8 cellular contexts compared by ENCODE assay signal in the genomic region with DNA sequence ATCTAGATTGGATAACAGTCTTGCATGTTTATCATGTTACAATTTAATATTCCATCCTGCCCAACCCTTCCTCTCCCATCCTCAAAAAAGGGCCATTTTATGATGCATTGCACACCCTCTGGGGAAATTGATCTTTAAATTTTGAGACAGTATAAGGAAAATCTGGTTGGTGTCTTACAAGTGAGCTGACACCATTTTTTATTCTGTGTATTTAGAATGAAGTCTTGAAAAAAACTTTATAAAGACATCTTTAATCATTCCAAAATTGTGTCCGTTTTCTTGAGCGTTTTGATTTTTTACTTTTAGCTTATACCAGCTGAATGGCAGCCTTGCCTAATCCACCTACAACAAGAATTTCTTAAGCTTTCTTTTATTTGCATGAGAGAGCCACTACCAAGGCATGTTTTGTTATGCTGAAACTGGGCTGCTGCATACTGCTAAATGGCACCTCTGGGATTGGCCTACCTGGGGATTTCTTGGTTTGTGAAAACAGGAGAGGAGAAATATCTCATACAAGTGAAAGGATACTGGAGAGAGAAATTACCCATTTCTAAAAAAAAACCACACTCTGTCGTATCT. TPM values are rescaled to one million over a fixed set of nuclear protein-coding genes. Genes with fewer than 3 reads are reported as not detected.
DNase-seq lines count a peak whose midpoint lies in the region; ATAC-seq and TF ChIP-seq lines count a peak whose summit lies in the region.

No MANE protein-coding gene starts in this region.

- no peaks in the 10 kb centered on the region for H3K9me2 ChIP-seq in hepatocyte (replicated peaks; ENCODE audit: insufficient read depth)

- no peaks in the 10 kb centered on the region for H3K9me3 ChIP-seq in hepatocyte (ENCODE audit: low read depth)
- no peaks in the 10 kb centered on the region for H3K9me3 ChIP-seq in stomach

- no peak for ATAC-seq in activated CD8-positive, alpha-beta T cell treated with anti-CD3 and anti-CD28 coated beads, Interleukin-2, amount 10 ng/mL, durations not matched to agents 7 days and 5 days
- ATAC-seq in HG03565 (IDR thresholded peaks at IDR 0.05; ENCODE audit: unreplicated experiment): no peak

- no peaks in the 10 kb centered on the region for H3K27me3 ChIP-seq in hepatocyte
- no peaks in the 10 kb centered on the region for H3K27me3 ChIP-seq in stomach

- CTCF ChIA-PET in activated CD8-positive, alpha-beta T cell treated with anti-CD3 and anti-CD28 coated beads, Interleukin-2, amount 10 ng/mL, durations not matched to agents 7 days and 5 days (lab: Charles Lee): interaction anchor here (0.8 to 8.2 kb wide), 6 partner anchors 8 to 86 kb away, joined by 3 to 82 read pairs (median 12); no protein-coding TSS in a partner anchor

- TF ChIP-seq CTCF in hepatocyte (IDR thresholded peaks at IDR 0.05; ENCODE audit: poor library complexity) (no peak), stomach (IDR thresholded peaks at IDR 0.05) (no peak)

- peaks cover 11% of the 10 kb centered on the region for H4K20me1 ChIP-seq in hepatocyte (ENCODE audit: insufficient read depth, poor library complexity, severe bottlenecking)

- POLR2A ChIA-PET in activated CD8-positive, alpha-beta T cell treated with anti-CD3 and anti-CD28 coated beads, Interleukin-2, amount 10 ng/mL, durations not matched to agents 7 days and 5 days (lab: Charles Lee): interaction anchor here (1.0 to 10.9 kb wide), 10 partner anchors 9 to 124 kb away, joined by 3 to 461 read pairs (median 46); a partner anchor contains a TSS

- DNase-seq in activated effector memory CD4-positive, alpha-beta T cell treated with anti-CD3 and anti-CD28 coated beads, Interleukin-2, amount 50 U/mL, for 16 hours: peak; percentile 72
- no peak for DNase-seq in activated effector memory CD4-positive, alpha-beta T cell treated with Interleukin-2 at 50 U/mL for 16 hours
- no peak for DNase-seq in activated CD8-positive, alpha-beta T cell treated with anti-CD3 and anti-CD28 coated beads, Interleukin-2, amount 10 ng/mL, durations not matched to agents 7 days and 5 days
- DNase-seq in hepatocyte (ENCODE audit: low spot score): no peak
- no peak for DNase-seq in stomach
- DNase-seq in kidney glomerular epithelial cell (lab: John Stamatoyannopoulos, UW): no peak
- no peak for DNase-seq in 8988T

- peak overlapping the region; percentile 93 for H3K4me3 Mint-ChIP-seq in activated CD8-positive, alpha-beta T cell treated with anti-CD3 and anti-CD28 coated beads, Interleukin-2, amount 10 ng/mL, durations not matched to agents 7 days and 5 days

- no peak for TF ChIP-seq POLR2A in stomach (IDR thresholded peaks at IDR 0.05)

- intact Hi-C loops in stomach (cut with DNase I; ENCODE audit: low total_unique reads): no loop called here

- peak overlapping the region; percentile 98 for H3K27ac Mint-ChIP-seq in activated CD8-positive, alpha-beta T cell treated with anti-CD3 and anti-CD28 coated beads, Interleukin-2, amount 10 ng/mL, durations not matched to agents 7 days and 5 days

- H3K27ac ChIP-seq in hepatocyte (peak overlapping the region; percentile 99), stomach (peak overlapping the region; percentile 92 to 100 (median 96))

- peak overlapping the region; percentile 74 for H3K4me2 ChIP-seq in hepatocyte

- no peaks in the 10 kb centered on the region for H3K9me3 Mint-ChIP-seq in activated CD8-positive, alpha-beta T cell treated with anti-CD3 and anti-CD28 coated beads, Interleukin-2, amount 10 ng/mL, durations not matched to agents 7 days and 5 days (ENCODE audit: insufficient read depth)

- H3K4me1 ChIP-seq in hepatocyte (ENCODE audit: insufficient read depth): peaks cover 26% of the 10 kb centered on the region
- H3K4me1 ChIP-seq in stomach: peaks cover 22 to 66% (median 40%) of the 10 kb centered on the region in 4 donors

- H3K36me3 ChIP-seq in hepatocyte (replicated peaks; ENCODE audit: insufficient read depth, low read depth) (peaks cover 5% of the 10 kb centered on the region), stomach (peaks cover 5 to 29% (median 17%) of the 10 kb centered on the region in 4 donors)

- peaks cover 57% of the 10 kb centered on the region for H3K36me3 Mint-ChIP-seq in activated CD8-positive, alpha-beta T cell treated with anti-CD3 and anti-CD28 coated beads, Interleukin-2, amount 10 ng/mL, durations not matched to agents 7 days and 5 days (ENCODE audit: low read depth)

- TF ChIP-seq EP300 in stomach (IDR thresholded peaks at IDR 0.05): no peak

- no peak overlapping the region for H2AFZ ChIP-seq in hepatocyte

- peaks cover 35% of the 10 kb centered on the region for H3K79me2 ChIP-seq in hepatocyte

- H3K4me3 ChIP-seq in hepatocyte: peak overlapping the region; percentile 61
- H3K4me3 ChIP-seq in stomach: peak overlapping the region; percentile 56 to 78 (median 64)

- no peaks in the 10 kb centered on the region for H3K27me3 Mint-ChIP-seq in activated CD8-positive, alpha-beta T cell treated with anti-CD3 and anti-CD28 coated beads, Interleukin-2, amount 10 ng/mL, durations not matched to agents 7 days and 5 days (ENCODE audit: low read depth)

- whole genome bisulfite sequencing in hepatocyte (ENCODE audit: low lambda C conversion rate, missing lambda C conversion rate): 4% methylated on average over 3 of the region's 3 CpGs
- 9 to 27% (median 12%) methylated on average over 3 of the region's 3 CpGs for WGBS in stomach, 5 donors

- H3K4me1 Mint-ChIP-seq in activated CD8-positive, alpha-beta T cell treated with anti-CD3 and anti-CD28 coated beads, Interleukin-2, amount 10 ng/mL, durations not matched to agents 7 days and 5 days (ENCODE audit: low read depth): peaks cover 54% of the 10 kb centered on the region

RNA-seq across cellular contexts. Expression of a gene that starts 52.3 kb away (rescaled TPM):
- 10 to 100 TPM; 14.5 to 14.7 TPM for total RNA-seq in activated CD8-positive, alpha-beta T cell treated with anti-CD3 and anti-CD28 coated beads, Interleukin-2, amount 10 ng/mL, durations not matched to agents 7 days and 5 days
- total RNA-seq in hepatocyte (8.6 and 11.8 TPM in 2 replicates), stomach (10 to 100 TPM in 4 of 5 donors, not detected in 1; 10.1 to 28.6 (median 15.1) TPM)
- polyA plus RNA-seq in hepatocyte (8.7 and 12.0 TPM in 2 replicates), stomach (10 to 100 TPM in 1 of 3 donors, 1 to 10 TPM in 2; 5.9 to 15.3 (median 7.5) TPM)

RNA-seq across cellular contexts. Expression of a gene that starts 52.5 kb away (rescaled TPM):
- 10 to 100 TPM; 47.5 to 48.7 TPM for total RNA-seq in activated CD8-positive, alpha-beta T cell treated with anti-CD3 and anti-CD28 coated beads, Interleukin-2, amount 10 ng/mL, durations not matched to agents 7 days and 5 days
- total RNA-seq in hepatocyte (17.2 and 22.4 TPM in 2 replicates), stomach (100 to 1,000 TPM in 1 of 5 donors, 10 to 100 TPM in 4; 26.3 to 129 (median 62.6) TPM)
- polyA plus RNA-seq in hepatocyte (21.9 and 27.9 TPM in 2 replicates), stomach (10 to 100 TPM in 1 of 3 donors, 1 to 10 TPM in 2; 9.4 to 14.8 (median 9.7) TPM)
